9 cellular contexts compared by ENCODE assay signal in the genomic region with DNA sequence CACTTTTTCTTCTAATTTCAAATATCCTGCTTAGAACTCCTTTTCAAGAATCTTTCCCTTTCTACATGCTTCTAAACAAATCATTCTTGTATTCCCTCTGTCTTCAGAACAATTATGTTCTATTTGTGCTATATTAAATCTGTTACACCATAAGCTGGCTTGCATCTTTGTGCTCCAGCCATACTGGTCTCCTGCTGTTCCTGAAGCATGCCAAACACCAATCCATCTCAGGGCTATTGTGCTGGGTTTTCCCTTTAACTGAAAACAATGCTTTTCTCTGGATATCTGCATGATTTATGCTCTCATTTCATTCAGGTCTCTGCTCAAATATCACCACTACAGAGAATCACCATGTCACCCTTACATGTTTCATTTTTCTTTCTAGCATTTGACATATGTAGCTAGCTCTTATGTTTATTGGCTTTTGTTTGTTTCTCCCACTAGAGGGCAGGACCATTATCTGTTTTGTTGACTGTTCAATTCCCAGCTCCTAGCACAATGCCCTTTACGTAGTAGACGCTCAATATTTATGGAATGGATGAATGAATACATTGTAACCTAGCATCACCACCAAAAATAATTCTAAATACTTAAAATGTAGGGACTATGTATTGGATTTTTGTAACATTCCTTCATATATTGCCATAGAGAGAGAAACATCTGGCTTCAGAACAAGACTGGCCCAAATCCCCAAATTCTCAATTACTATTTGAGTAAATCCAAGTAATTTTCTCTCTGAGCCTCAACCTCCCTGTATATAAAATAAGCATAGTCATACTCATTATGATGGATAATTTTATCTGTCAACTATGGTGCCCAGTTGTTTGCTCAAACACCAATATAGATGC.
DNase-seq lines count a peak whose midpoint lies in the region; ATAC-seq and TF ChIP-seq lines count a peak whose summit lies in the region.
"Had no signal": no experiment of that assay in that cellular context is flagged by ENCODE, and none has a peak within 500 bp of the region (broad histone marks: within the 10 kb centered on the region; RNA-seq: fewer than 3 reads in every experiment).

No MANE protein-coding gene starts in this region.

- no peaks in the 10 kb centered on the region for H3K9me3 Mint-ChIP-seq in GM23338

- TF ChIP-seq CTCF in GM23338 (conservative IDR thresholded peaks at IDR 0.05; ENCODE audit: low read depth in 2 of 2): peak; percentile 66 to 83
- peak; percentile 59 for TF ChIP-seq CTCF in epithelial cell of esophagus (IDR thresholded peaks at IDR 0.05; ENCODE audit: insufficient read depth, low read depth, low read length, missing control alignments)

- H3K4me3 ChIP-seq in ACC112 (ENCODE audit: low read depth, low read length) (no peak overlapping the region), GM23338 (no peak overlapping the region), epithelial cell of esophagus (ENCODE audit: low read length) (no peak overlapping the region)

- ATAC-seq in GM23338: peak; percentile 67
- ATAC-seq in HG03439 (IDR thresholded peaks at IDR 0.05; ENCODE audit: unreplicated experiment): no peak

- DNase-seq in GM23338 (ENCODE audit: low spot score) (peak; percentile 61), NCI-H748 (lab: John Stamatoyannopoulos, UW; ENCODE audit: unreplicated experiment) (peak; percentile 76), epithelial cell of esophagus (ENCODE audit: low read depth) (peak; percentile 51), posterior vena cava (ENCODE audit: low spot score) (no peak), SIG-M5 (lab: John Stamatoyannopoulos, UW) (no peak)
- no peak for DNase-seq in stimulated activated naive CD4-positive, alpha-beta T cell (lab: John Stamatoyannopoulos, UW)
- DNase-seq: stimulated activated CD4-positive, alpha-beta T cell treated with anti-CD3 and anti-CD28 coated beads, Interleukin-15, amount 100 ng/mL, for 24 hours had no signal

- H3K27me3 ChIP-seq in ACC112 (ENCODE audit: insufficient read depth, low read length) (no peaks in the 10 kb centered on the region), GM23338 (ENCODE audit: insufficient read depth) (no peaks in the 10 kb centered on the region)

- no peak overlapping the region for H3K4me3 Mint-ChIP-seq in GM23338

- H3K27me3 Mint-ChIP-seq in GM23338 (ENCODE audit: insufficient read depth, low read depth, poor library complexity): no peaks in the 10 kb centered on the region

- no peak overlapping the region for H3K4me2 ChIP-seq in GM23338

- no peak overlapping the region for H3K27ac ChIP-seq in ACC112 (ENCODE audit: low read depth, low read length)
- H3K27ac ChIP-seq in GM23338 (ENCODE audit: low read depth): no peak overlapping the region

- H3K27ac Mint-ChIP-seq in GM23338: no peak overlapping the region

- H4K20me1 ChIP-seq in GM23338 (replicated peaks; ENCODE audit: insufficient read depth): no peaks in the 10 kb centered on the region

- H3F3A ChIP-seq in GM23338 (replicated peaks; ENCODE audit: low read depth): no peaks in the 10 kb centered on the region

- peaks cover 21% of the 10 kb centered on the region for H3K4me1 Mint-ChIP-seq in GM23338

- H3K36me3 ChIP-seq in ACC112 (ENCODE audit: insufficient read depth, low read length): no peaks in the 10 kb centered on the region
- no peaks in the 10 kb centered on the region for H3K36me3 ChIP-seq in GM23338 (ENCODE audit: insufficient read depth)

- H2AFZ ChIP-seq in ACC112 (ENCODE audit: low read length, unreplicated experiment) (peak overlapping the region; percentile 9), GM23338 (no peak overlapping the region)

- H3K79me2 ChIP-seq in ACC112 (ENCODE audit: control insufficient read depth, insufficient read depth, low read length, unreplicated experiment): no peaks in the 10 kb centered on the region
- no peaks in the 10 kb centered on the region for H3K79me2 ChIP-seq in GM23338 (replicated peaks; ENCODE audit: insufficient read depth)

- no peaks in the 10 kb centered on the region for H3K9me2 ChIP-seq in GM23338 (ENCODE audit: insufficient read depth)

- intact Hi-C loops in posterior vena cava (cut with DNase I): no loop called here

- H3K36me3 Mint-ChIP-seq in GM23338 (ENCODE audit: low read depth): no peaks in the 10 kb centered on the region

- H3K4me1 ChIP-seq in ACC112 (ENCODE audit: control insufficient read depth, insufficient read depth, low read length, unreplicated experiment) (no peaks in the 10 kb centered on the region), GM23338 (ENCODE audit: insufficient read depth) (peaks cover 4% of the 10 kb centered on the region; the same call in 1 of the 2 replicates)

TF ChIP-seq in GM23338, 12 proteins besides CTCF, POLR2A, EP300 and RAD21 (continues in another document):
- no peak for TF ChIP-seq POLR2AphosphoS5 (IDR thresholded peaks at IDR 0.05; ENCODE audit: low read depth)
- no peak for TF ChIP-seq ZNF331 (CRISPR knock-in tag; IDR thresholded peaks at IDR 0.05; ENCODE audit: low read depth)
- TF ChIP-seq EZH2 (IDR thresholded peaks at IDR 0.05; ENCODE audit: low read depth, unreplicated experiment): no peak
- TF ChIP-seq CREB1 (CRISPR knock-in tag; IDR thresholded peaks at IDR 0.05; ENCODE audit: low read depth): no peak
- no peak for TF ChIP-seq JUNB (IDR thresholded peaks at IDR 0.05; ENCODE audit: unreplicated experiment)
- TF ChIP-seq, protein P1, sequence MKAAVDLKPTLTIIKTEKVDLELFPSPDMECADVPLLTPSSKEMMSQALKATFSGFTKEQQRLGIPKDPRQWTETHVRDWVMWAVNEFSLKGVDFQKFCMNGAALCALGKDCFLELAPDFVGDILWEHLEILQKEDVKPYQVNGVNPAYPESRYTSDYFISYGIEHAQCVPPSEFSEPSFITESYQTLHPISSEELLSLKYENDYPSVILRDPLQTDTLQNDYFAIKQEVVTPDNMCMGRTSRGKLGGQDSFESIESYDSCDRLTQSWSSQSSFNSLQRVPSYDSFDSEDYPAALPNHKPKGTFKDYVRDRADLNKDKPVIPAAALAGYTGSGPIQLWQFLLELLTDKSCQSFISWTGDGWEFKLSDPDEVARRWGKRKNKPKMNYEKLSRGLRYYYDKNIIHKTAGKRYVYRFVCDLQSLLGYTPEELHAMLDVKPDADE (IDR thresholded peaks at IDR 0.05): no peak
- TF ChIP-seq EZH2phosphoT487 (IDR thresholded peaks at IDR 0.05; ENCODE audit: unreplicated experiment): no peak
- no peak for TF ChIP-seq ZNF462 (CRISPR knock-in tag; IDR thresholded peaks at IDR 0.05)
- no peak for TF ChIP-seq NANOG (IDR thresholded peaks at IDR 0.05; ENCODE audit: borderline replicate concordance)
- no peak for TF ChIP-seq ZNF114 (CRISPR knock-in tag; IDR thresholded peaks at IDR 0.05)
- TF ChIP-seq STAT1 (IDR thresholded peaks at IDR 0.05; ENCODE audit: unreplicated experiment): no peak

Comparison
In these comparisons a context has a peak if more than half of its experiments do, and no peak if none do; other contexts are left out.
1. DNase-seq: peak in GM23338 (single experiment), NCI-H748 (single experiment) and epithelial cell of esophagus (single experiment); none in stimulated activated naive CD4-positive, alpha-beta T cell (0 of 6), posterior vena cava (single experiment) and SIG-M5 (single experiment).